Comparison of ENCODE assay signal across 8 cellular contexts in genomic region chr17:81552244-81553017, GRCh38.
DNase-seq lines count a peak whose midpoint lies in the region; TF ChIP-seq lines count a peak whose summit lies in the region.

Gene FAAP100, minus strand, starts transcription at chr17:81552353. Its CDS starts 23 bp downstream, at chr17:81552330.

- DNase-seq in HFF-Myc (ENCODE audit: extremely low read depth, low read depth): no peak
- peak; percentile 71 to 85 for DNase-seq in NCI-H1930 (lab: John Stamatoyannopoulos, UW)
- peak; percentile 88 to 95 for DNase-seq in T47D (ENCODE audit: low read depth in 1 of 2, low spot score in 1 of 2)
- peak; percentile 99 for DNase-seq in iPS-NIHi11 (ENCODE audit: low spot score)
- no peak for DNase-seq in cortex of kidney (lab: John Stamatoyannopoulos, UW)

- TF ChIP-seq CTCF in GM12875 (IDR thresholded peaks at IDR 0.05; ENCODE audit: borderline replicate concordance, insufficient read depth, low read depth, low read length) (no peak), HFF-Myc (IDR thresholded peaks at IDR 0.05; ENCODE audit: low read depth, low read length, missing control alignments) (no peak), VCaP (conservative IDR thresholded peaks at IDR 0.05) (no peak)

- in situ Hi-C loops in T47D (cut with HindIII; ENCODE audit: low pct_unique_long_range_greater_than_20kb, low sequenced_read_pairs): no loop called here

- H3K27ac ChIP-seq in VCaP (peak within 1 kb of the TSS; percentile 90), skin epidermis (peak within 1 kb of the TSS; percentile 69 to 95 (median 91))

- peak within 1 kb of the TSS; percentile 91 for H3K4me3 ChIP-seq in GM12875 (ENCODE audit: low read depth, low read length)
- H3K4me3 ChIP-seq in HFF-Myc (replicated peaks; ENCODE audit: low read depth, low read length): peak within 1 kb of the TSS; percentile 83
- peak within 1 kb of the TSS; percentile 65 to 98 (median 85) for H3K4me3 ChIP-seq in skin epidermis

Comparison
In these comparisons a context has a peak if more than half of its experiments do, and no peak if none do; other contexts are left out.
1. DNase-seq: peak in NCI-H1930 (2 of 2), T47D (2 of 2) and iPS-NIHi11 (single experiment); none in HFF-Myc (single experiment) and cortex of kidney (single experiment).
2. Peak in every context shown above with its lines, with median percentiles within 50 percentile points of each other: H3K4me3 ChIP-seq.